ENCODE assay signal across 8 cellular contexts in genomic region chr15:90934949-90935751, GRCh38. TPM values are rescaled to one million over a fixed set of nuclear protein-coding genes. Genes with fewer than 3 reads are reported as not detected.
DNase-seq lines count a peak whose midpoint lies in the region; TF ChIP-seq lines count a peak whose summit lies in the region.

TSS of gene UNC45A (plus strand) at chr15:90935285. CDS start at chr15:90935325, 40 bp downstream.

- no peak within 1 kb of the TSS for H2BK120ac ChIP-seq in H9 (ENCODE audit: low read depth, low read length, poor library complexity, severe bottlenecking)

- H3K4me3 ChIP-seq in MG63 (peak within 1 kb of the TSS; percentile 75), fibroblast of villous mesenchyme (ENCODE audit: low read depth, low read length) (peak within 1 kb of the TSS; percentile 87), neural progenitor cell (peak within 1 kb of the TSS; percentile 89)

- H3K27me3 Mint-ChIP-seq in H9 (ENCODE audit: low read depth) (peaks cover 11% of the 10 kb centered on the region), neural progenitor cell (ENCODE audit: insufficient read depth, low read depth) (peaks cover 8% of the 10 kb centered on the region)

- peak within 1 kb of the TSS; percentile 83 to 86 for H3K4me3 Mint-ChIP-seq in H9
- H3K4me3 Mint-ChIP-seq in neural progenitor cell: peak within 1 kb of the TSS; percentile 84

- TF ChIP-seq CTCF in H9 (conservative IDR thresholded peaks at IDR 0.05) (no peak), fibroblast of villous mesenchyme (IDR thresholded peaks at IDR 0.05; ENCODE audit: insufficient read depth, low read depth, low read length) (no peak), neural progenitor cell (IDR thresholded peaks at IDR 0.05) (no peak)

- H3K79me1 ChIP-seq in H9 (ENCODE audit: insufficient read depth, low read depth, low read length, poor library complexity, severe bottlenecking): no peaks in the 10 kb centered on the region

- peaks cover 14% of the 10 kb centered on the region for H3K23me2 ChIP-seq in H9 (ENCODE audit: insufficient read length, low read depth, low read length, poor library complexity, severe bottlenecking)

- H3K36me3 ChIP-seq in MG63 (peaks cover 38% of the 10 kb centered on the region), neural progenitor cell (no peaks in the 10 kb centered on the region)

- H2BK12ac ChIP-seq in H9 (ENCODE audit: insufficient read length, low read depth, low read length): no peak within 1 kb of the TSS

- H2AFZ ChIP-seq in H9 (ENCODE audit: low read length) (no peak within 1 kb of the TSS), neural progenitor cell (replicated peaks) (peak within 1 kb of the TSS; percentile 98)

- H3K14ac ChIP-seq in H9 (ENCODE audit: insufficient read depth, low read length): no peak within 1 kb of the TSS; the same call in 1 of the 2 replicates

- DNase-seq in ELR (ENCODE audit: low read depth): peak; percentile 90
- peak; percentile 95 for DNase-seq in H9
- peak; percentile 88 for DNase-seq in MG63
- DNase-seq in SHP77 (lab: John Stamatoyannopoulos, UW): peak; percentile 72 to 86
- DNase-seq in activated gamma-delta T cell (lab: John Stamatoyannopoulos, UW): peak; percentile 88
- DNase-seq in fibroblast of villous mesenchyme (ENCODE audit: low read depth): peak; percentile 84
- peak; percentile 96 for DNase-seq in neural progenitor cell (ENCODE audit: low spot score)
- peak; percentile 79 for DNase-seq in stromal cell of bone marrow (ENCODE audit: low read depth)

- H3K27me3 ChIP-seq in H9 (ENCODE audit: insufficient read depth, low read length) (no peaks in the 10 kb centered on the region), MG63 (no peaks in the 10 kb centered on the region), neural progenitor cell (peaks cover 15% of the 10 kb centered on the region)

- no peak within 1 kb of the TSS for H2BK5ac ChIP-seq in H9 (ENCODE audit: insufficient read length, low read length)

- no peaks in the 10 kb centered on the region; the same call in 1 of the 2 replicates for H3K79me2 ChIP-seq in H9 (ENCODE audit: insufficient read depth, low read length)
- H3K79me2 ChIP-seq in neural progenitor cell (ENCODE audit: low read depth): peaks cover 16% of the 10 kb centered on the region

- no peak within 1 kb of the TSS for H4K8ac ChIP-seq in H9 (replicated peaks; ENCODE audit: insufficient read length, low read depth, low read length)

- no peak within 1 kb of the TSS for H3K27ac ChIP-seq in H9 (ENCODE audit: insufficient read length, low read depth, low read length)
- no peak within 1 kb of the TSS for H3K27ac ChIP-seq in neural progenitor cell

- H3K9ac ChIP-seq in H9 (ENCODE audit: extremely low read depth, insufficient read length, low read length): peak within 1 kb of the TSS; percentile 10
- peak within 1 kb of the TSS; percentile 74 for H3K9ac ChIP-seq in neural progenitor cell

- no peak within 1 kb of the TSS for H2BK20ac ChIP-seq in H9 (ENCODE audit: low read depth, low read length, poor library complexity, severe bottlenecking)

- H3K36me3 Mint-ChIP-seq in H9 (ENCODE audit: insufficient read depth in 1 of 3, low read depth in 3 of 3) (peaks cover 18 to 27% (median 23%) of the 10 kb centered on the region in 3 experiments; a peak in 6 of 7 replicates), neural progenitor cell (peaks cover 12% of the 10 kb centered on the region)

- H4K20me1 ChIP-seq in H9 (ENCODE audit: control insufficient read depth, insufficient read depth, insufficient read length) (no peaks in the 10 kb centered on the region), neural progenitor cell (ENCODE audit: low read depth) (peaks cover 10% of the 10 kb centered on the region)

- H3F3A ChIP-seq in neural progenitor cell (ENCODE audit: low read depth): peaks cover 16% of the 10 kb centered on the region

- H4K5ac ChIP-seq in H9 (ENCODE audit: insufficient read length, low read depth, low read length): no peak within 1 kb of the TSS

- WGBS in H9 (ENCODE audit: extremely low coverage, insufficient read length, low lambda C conversion rate): no CpG with 5 or more reads among the region's 65 CpGs

- H3T11ph ChIP-seq in H9 (ENCODE audit: low read length): no peak within 1 kb of the TSS

- no peak within 1 kb of the TSS for H2AK5ac ChIP-seq in H9 (ENCODE audit: insufficient read length, low read length)

- peak within 1 kb of the TSS; percentile 54 for H3K18ac ChIP-seq in H9 (ENCODE audit: insufficient read length, low read depth, low read length)

- H4K91ac ChIP-seq in H9 (ENCODE audit: insufficient read length, low read depth, low read length): no peak within 1 kb of the TSS

- H3K4me2 ChIP-seq in H9 (ENCODE audit: insufficient read depth, insufficient read length, low read length) (peak within 1 kb of the TSS; percentile 68), neural progenitor cell (peak within 1 kb of the TSS; percentile 96)

- H3K9me3 Mint-ChIP-seq in H9: no peaks in the 10 kb centered on the region; a peak in 2 of 5 replicates
- H3K9me3 Mint-ChIP-seq in neural progenitor cell: no peaks in the 10 kb centered on the region

- no peak within 1 kb of the TSS for H3K56ac ChIP-seq in H9 (ENCODE audit: insufficient read length, low read depth, low read length)

- H3K27ac Mint-ChIP-seq in H9: peak within 1 kb of the TSS; percentile 82 to 93 (median 88); a peak in 5 of 7 replicates
- no peak within 1 kb of the TSS for H3K27ac Mint-ChIP-seq in neural progenitor cell

- peaks cover 21 to 26% of the 10 kb centered on the region in 2 experiments for H3K4me1 Mint-ChIP-seq in H9
- H3K4me1 Mint-ChIP-seq in neural progenitor cell: peaks cover 27% of the 10 kb centered on the region

- H3K9me3 ChIP-seq in H9 (ENCODE audit: control insufficient read depth, low read depth, low read length) (no peaks in the 10 kb centered on the region), MG63 (no peaks in the 10 kb centered on the region), neural progenitor cell (ENCODE audit: low read depth) (no peaks in the 10 kb centered on the region)

- no peak within 1 kb of the TSS for H3K23ac ChIP-seq in H9 (ENCODE audit: insufficient read length, low read depth, low read length)

- no peak within 1 kb of the TSS for H2BK15ac ChIP-seq in H9 (ENCODE audit: low read depth, low read length)

- H3K4me1 ChIP-seq in H9 (ENCODE audit: insufficient read depth, low read length) (no peaks in the 10 kb centered on the region), neural progenitor cell (peaks cover 12% of the 10 kb centered on the region)

- H3K4ac ChIP-seq in H9 (ENCODE audit: low read depth, low read length): no peak within 1 kb of the TSS

RNA-seq across cellular contexts. Expression of gene UNC45A, which starts in this region (rescaled TPM):
- 84.3 and 84.6 TPM in 2 replicates for total RNA-seq in H9 (2021)
- total RNA-seq in MG63 (2014; rRNA removed; shearing (Covaris generic); ENCODE audit: low replicate concordance): 43.1 and 64.2 TPM in 2 replicates
- total RNA-seq in fibroblast of villous mesenchyme: 65.1 and 69.1 TPM in 2 replicates
- 47.7 and 99.5 TPM in 2 replicates for total RNA-seq in neural progenitor cell (ENCODE audit: low replicate concordance)
